8 cellular contexts compared by ENCODE assay signal in genomic region chr17:38735161-38735997, GRCh38. TPM values are rescaled to one million over a fixed set of nuclear protein-coding genes. Genes with fewer than 3 reads are reported as not detected.
A peak's percentile ranks its signal among the peaks of the same experiment; 100 is the strongest.
DNase-seq lines count a peak whose midpoint lies in the region; ATAC-seq and TF ChIP-seq lines count a peak whose summit lies in the region.

No MANE protein-coding gene starts in this region.

- DNase-seq in G401 (ENCODE audit: low spot score) (peak; percentile 51), NB4 (ENCODE audit: low read depth) (peak; percentile 65), dorsolateral prefrontal cortex (peak in 8 of 10 donors; percentile 54 to 71 (median 68)), midbrain (lab: John Stamatoyannopoulos, UW) (peak; percentile 54)
- DNase-seq in activated CD4-positive, alpha-beta T cell treated with anti-CD3 and anti-CD28 coated beads, Interleukin-2, amount 50 U/mL, for 48 hours, result peak; percentile 76 to 80
- peak; percentile 69 to 88 for DNase-seq in stimulated activated effector memory CD8-positive, alpha-beta T cell treated with anti-CD3 and anti-CD28 coated beads, Interleukin-12 subunit alpha, Interleukin-12 subunit beta, amount 100 ng/mL, for 72 hours (ENCODE audit: low spot score in 2 of 2)

- peak overlapping the region in 10 of 59 donors; percentile 5 to 46 (median 25) for H3K27ac ChIP-seq in dorsolateral prefrontal cortex

- H3K4me3 ChIP-seq in NB4 (ENCODE audit: low read depth, low read length) (no peak overlapping the region), dorsolateral prefrontal cortex (no peak overlapping the region)

- TF ChIP-seq POLR2A in NB4 (IDR thresholded peaks at IDR 0.05; ENCODE audit: extremely low read depth, insufficient read length), result no peak

- in situ Hi-C loops in G401 (cut with HindIII; ENCODE audit: low sequenced_read_pairs), result no loop called here

- H3K36me3 Mint-ChIP-seq in stimulated activated effector memory CD8-positive, alpha-beta T cell treated with anti-CD3 and anti-CD28 coated beads, Interleukin-12 subunit alpha, Interleukin-12 subunit beta, amount 100 ng/mL, for 72 hours, result peaks cover 52% of the 10 kb centered on the region

- H3K27ac Mint-ChIP-seq in stimulated activated effector memory CD8-positive, alpha-beta T cell treated with anti-CD3 and anti-CD28 coated beads, Interleukin-12 subunit alpha, Interleukin-12 subunit beta, amount 100 ng/mL, for 72 hours, result peak overlapping the region; percentile 97

- peak; percentile 93 for TF ChIP-seq CTCF in NB4 (IDR thresholded peaks at IDR 0.05; ENCODE audit: low read depth, low read length)
- TF ChIP-seq CTCF in dorsolateral prefrontal cortex (IDR thresholded peaks at IDR 0.05 in 54 of 56, conservative IDR thresholded peaks at IDR 0.05 in 2 of 56; ENCODE audit: low read depth in 1 of 56, partially characterized antibody in 56 of 56), result peak; percentile 58 to 95 (median 88)

- H3K9me3 Mint-ChIP-seq in stimulated activated effector memory CD8-positive, alpha-beta T cell treated with anti-CD3 and anti-CD28 coated beads, Interleukin-12 subunit alpha, Interleukin-12 subunit beta, amount 100 ng/mL, for 72 hours, result no peaks in the 10 kb centered on the region

- no peaks in the 10 kb centered on the region for H3K27me3 ChIP-seq in dorsolateral prefrontal cortex

- intact Hi-C loops in dorsolateral prefrontal cortex (cut with DNase I), result loop anchor here (1.0 to 10.0 kb wide), 2 partner anchors 58 to 241 kb away; no protein-coding TSS in a partner anchor

- H3K4me3 Mint-ChIP-seq in stimulated activated effector memory CD8-positive, alpha-beta T cell treated with anti-CD3 and anti-CD28 coated beads, Interleukin-12 subunit alpha, Interleukin-12 subunit beta, amount 100 ng/mL, for 72 hours, result no peak overlapping the region

- H3K4me1 Mint-ChIP-seq in stimulated activated effector memory CD8-positive, alpha-beta T cell treated with anti-CD3 and anti-CD28 coated beads, Interleukin-12 subunit alpha, Interleukin-12 subunit beta, amount 100 ng/mL, for 72 hours, result peaks cover 53% of the 10 kb centered on the region

- peak; percentile 1 for ATAC-seq in stimulated activated effector memory CD8-positive, alpha-beta T cell treated with anti-CD3 and anti-CD28 coated beads, Interleukin-12 subunit alpha, Interleukin-12 subunit beta, amount 100 ng/mL, for 72 hours
- ATAC-seq in GM18511 (IDR thresholded peaks at IDR 0.05; ENCODE audit: unreplicated experiment), result no peak
- ATAC-seq in HG02759 (IDR thresholded peaks at IDR 0.05; ENCODE audit: unreplicated experiment), result no peak

RNA-seq across cellular contexts. Expression of gene CISD3, which starts 5.2 kb away (rescaled TPM):
- 7.5 and 7.9 TPM in 2 replicates for total RNA-seq in G401 (2014; rRNA removed; shearing (Covaris generic))
- 10 to 100 TPM; 15.5 to 38.5 (median 25.9) TPM for total RNA-seq in dorsolateral prefrontal cortex

RNA-seq across cellular contexts. Expression of gene PCGF2, which starts 12.8 kb away (rescaled TPM):
- total RNA-seq in G401 (2014; rRNA removed; shearing (Covaris generic)), result 5.5 and 12.5 TPM in 2 replicates
- total RNA-seq in dorsolateral prefrontal cortex, result 10 to 100 TPM; 13.0 to 46.2 (median 27.2) TPM

RNA-seq across cellular contexts. Expression of gene PSMB3, which starts 17.2 kb away (rescaled TPM):
- 277 and 414 TPM in 2 replicates for total RNA-seq in G401 (2014; rRNA removed; shearing (Covaris generic))
- 100 to 1,000 TPM in 80 of 120 experiments, 10 to 100 TPM in 40; 55.5 to 145 (median 107) TPM for total RNA-seq in dorsolateral prefrontal cortex

RNA-seq across cellular contexts. Expression of gene MLLT6, which starts 30.3 kb away (rescaled TPM):
- 21.8 and 30.6 TPM in 2 replicates for total RNA-seq in G401 (2014; rRNA removed; shearing (Covaris generic))
- 100 to 1,000 TPM; 118 to 242 (median 168) TPM for total RNA-seq in dorsolateral prefrontal cortex
